9 cellular contexts compared by ENCODE assay signal in genomic region chr7:27096756-27097514, GRCh38. TPM values are rescaled to one million over a fixed set of nuclear protein-coding genes. Genes with fewer than 3 reads are reported as not detected.
DNase-seq lines count a peak whose midpoint lies in the region; ATAC-seq and TF ChIP-seq lines count a peak whose summit lies in the region.
"Had no signal": no experiment of that assay in that cellular context is flagged by ENCODE, and none has a peak within 500 bp of the region (broad histone marks: within the 10 kb centered on the region; RNA-seq: fewer than 3 reads in every experiment).

No MANE protein-coding gene starts in this region.

- peak overlapping the region; percentile 88 for H3K4me3 ChIP-seq in Loucy (ENCODE audit: low read length, poor library complexity, severe bottlenecking)
- peak overlapping the region; percentile 79 to 82 for H3K4me3 ChIP-seq in ascending aorta
- peak overlapping the region; percentile 90 for H3K4me3 ChIP-seq in kidney epithelial cell (ENCODE audit: low read depth, low read length)
- peak overlapping the region; percentile 69 to 81 (median 72) for H3K4me3 ChIP-seq in stomach
- H3K4me3 ChIP-seq: BLaER1 had no signal

- H3K36me3 ChIP-seq in Loucy (ENCODE audit: insufficient read depth, low read length) (no peaks in the 10 kb centered on the region), ascending aorta (no peaks in the 10 kb centered on the region), kidney epithelial cell (ENCODE audit: control insufficient read depth, insufficient read depth, low read length) (no peaks in the 10 kb centered on the region), stomach (no peaks in the 10 kb centered on the region)
- H3K36me3 ChIP-seq: BLaER1 had no signal

- H3K9me3 ChIP-seq in Loucy (ENCODE audit: insufficient read depth, low read depth, low read length) (no peaks in the 10 kb centered on the region), ascending aorta (no peaks in the 10 kb centered on the region), stomach (no peaks in the 10 kb centered on the region)

- H3K9ac ChIP-seq in Loucy (ENCODE audit: low read depth, low read length, poor library complexity, severe bottlenecking), result peak overlapping the region; percentile 87
- H3K9ac ChIP-seq: BLaER1 had no signal

- peak overlapping the region; percentile 75 for H2AFZ ChIP-seq in Loucy (ENCODE audit: low read length)

- DNase-seq in NCI-H1092 treated with DMSO at 0.1 percent for 48 hours (lab: John Stamatoyannopoulos, UW) (peak; percentile 58), NCI-H1092 (lab: John Stamatoyannopoulos, UW) (no peak), ascending aorta (ENCODE audit: low spot score in 2 of 2) (no peak), kidney epithelial cell (ENCODE audit: low read depth) (no peak), stomach (no peak)

- ATAC-seq in HG03432 (IDR thresholded peaks at IDR 0.05; ENCODE audit: unreplicated experiment), result no peak
- ATAC-seq in HG02973 (IDR thresholded peaks at IDR 0.05; ENCODE audit: unreplicated experiment), result no peak

- no peaks in the 10 kb centered on the region for H3K9me2 ChIP-seq in Loucy (replicated peaks; ENCODE audit: low read depth, low read length)

- H3K79me2 ChIP-seq in Loucy (ENCODE audit: insufficient read depth, low read length), result peaks cover 78% of the 10 kb centered on the region

- no peak for TF ChIP-seq POLR2A in stomach (IDR thresholded peaks at IDR 0.05)

- peak overlapping the region; percentile 95 for H3K4me2 ChIP-seq in Loucy (ENCODE audit: low read depth, low read length, poor library complexity, severe bottlenecking)
- H3K4me2 ChIP-seq: BLaER1 had no signal

- 1 to 5% (median 3%) methylated on average over 40 to 41 of the region's 41 CpGs for WGBS in stomach, 5 donors

- intact Hi-C loops in ascending aorta (cut with DNase I), result loop anchor here (1.0 to 5.0 kb wide), 7 partner anchors 18 to 1242 kb away; partner anchors contain the start of genes CBX3, HNRNPA2B1, HOXA4 and HOXA5
- intact Hi-C loops in stomach (cut with DNase I; ENCODE audit: low total_unique reads), result no loop called here

- TF ChIP-seq EP300 in stomach (IDR thresholded peaks at IDR 0.05), result no peak

- TF ChIP-seq CTCF in Loucy (conservative IDR thresholded peaks at IDR 0.05; ENCODE audit: low read length) (no peak), ascending aorta (IDR thresholded peaks at IDR 0.05) (no peak), kidney epithelial cell (IDR thresholded peaks at IDR 0.05; ENCODE audit: insufficient read depth, low read length, poor library complexity, severe bottlenecking) (no peak), stomach (IDR thresholded peaks at IDR 0.05) (no peak)

- H3F3A ChIP-seq in Loucy (ENCODE audit: low read depth), result no peaks in the 10 kb centered on the region

- H4K20me1 ChIP-seq in Loucy (ENCODE audit: insufficient read depth, low read length, poor library complexity, severe bottlenecking), result peaks cover 17% of the 10 kb centered on the region
- H4K20me1 ChIP-seq: BLaER1 had no signal

- H3K27me3 ChIP-seq in Loucy (ENCODE audit: insufficient read depth, low read length, poor library complexity, severe bottlenecking), result no peaks in the 10 kb centered on the region
- H3K27me3 ChIP-seq in ascending aorta, result no peaks in the 10 kb centered on the region
- no peaks in the 10 kb centered on the region for H3K27me3 ChIP-seq in kidney epithelial cell (ENCODE audit: control insufficient read depth, insufficient read depth, low read length)
- peaks cover 0 to 89% (median 61%) of the 10 kb centered on the region in 3 donors for H3K27me3 ChIP-seq in stomach

- H3K4me1 ChIP-seq in Loucy (ENCODE audit: insufficient read depth, low read length, poor library complexity, severe bottlenecking) (peaks cover 49% of the 10 kb centered on the region), ascending aorta (peaks cover 0 to 18% of the 10 kb centered on the region in 2 donors), stomach (peaks cover 8 to 42% (median 28%) of the 10 kb centered on the region in 4 donors)

- peak overlapping the region; percentile 89 to 97 for H3K27ac ChIP-seq in ascending aorta
- peak overlapping the region; percentile 85 to 99 (median 94) for H3K27ac ChIP-seq in stomach
- H3K27ac ChIP-seq: BLaER1 had no signal

RNA-seq across cellular contexts. Expression of gene HOXA1, which starts 1.1 kb away (rescaled TPM):
- total RNA-seq in ascending aorta (not detected), kidney epithelial cell (2.8 and 4.3 TPM in 2 replicates), stomach (under 1 TPM in 1 of 5 donors, not detected in 4; 0.55 TPM)
- polyA plus RNA-seq in stomach, result 1 to 10 TPM in 1 of 3 donors, under 1 TPM in 1, not detected in 1; 0.31 to 1.1 TPM

RNA-seq across cellular contexts. Expression of gene HOXA2, which starts 5.5 kb away (rescaled TPM):
- total RNA-seq in ascending aorta (36.5 TPM), kidney epithelial cell (0.34 and 1.1 TPM in 2 replicates), stomach (1 to 10 TPM in 3 of 5 donors, under 1 TPM in 1, not detected in 1; 0.89 to 2.3 (median 1.1) TPM)
- 1 to 10 TPM; 1.1 to 3.7 (median 1.2) TPM for polyA plus RNA-seq in stomach

RNA-seq across cellular contexts. Expression of gene HOXA4, which starts 33.6 kb away (rescaled TPM):
- 2.1 TPM for total RNA-seq in ascending aorta
- 4.5 and 7.4 TPM in 2 replicates for total RNA-seq in kidney epithelial cell
- total RNA-seq in stomach, result 1 to 10 TPM in 3 of 5 donors, under 1 TPM in 2; 0.55 to 5.8 (median 2.2) TPM
- polyA plus RNA-seq in stomach, result 10 to 100 TPM in 1 of 3 donors, 1 to 10 TPM in 2; 4.4 to 17.0 (median 5.9) TPM

RNA-seq across cellular contexts. Expression of gene HOXA5, which starts 46.5 kb away (rescaled TPM):
- total RNA-seq in ascending aorta, result 22.0 TPM
- total RNA-seq in kidney epithelial cell, result 18.8 and 19.1 TPM in 2 replicates
- total RNA-seq in stomach, result 10 to 100 TPM in 3 of 5 donors, 1 to 10 TPM in 2; 2.9 to 53.1 (median 18.2) TPM
- polyA plus RNA-seq in stomach, result 10 to 100 TPM in 1 of 3 donors, 1 to 10 TPM in 2; 7.5 to 12.8 (median 7.8) TPM

RNA-seq across cellular contexts. Expression of gene HOXA6, which starts 50.6 kb away (rescaled TPM):
- total RNA-seq in ascending aorta (15.3 TPM), kidney epithelial cell (4.8 and 10.5 TPM in 2 replicates), stomach (10 to 100 TPM in 1 of 5 donors, 1 to 10 TPM in 1, not detected in 3; 3.7 to 12.7 TPM)
- under 1 TPM in 1 of 3 donors, not detected in 2; 0.81 TPM for polyA plus RNA-seq in stomach

Comparison
In these comparisons a context has a peak if more than half of its experiments do, and no peak if none do; other contexts are left out.
1. RNA of gene HOXA2, which starts 5.5 kb away (total RNA-seq): 36.5 TPM in ascending aorta (single experiment); 0.34 to 1.1 TPM in kidney epithelial cell and 0.89 to 2.3 TPM in stomach; every median in the first group is over 10 times any median in the second.
2. Peak in every context shown above with its lines, with median percentiles within 50 percentile points of each other: H3K4me3 ChIP-seq.